In genomic region chrX:69262036-69262905, GRCh38 we compare ENCODE assay signal across 19 cellular contexts.
DNase-seq lines count a peak whose midpoint lies in the region; ATAC-seq and TF ChIP-seq lines count a peak whose summit lies in the region.
"Had no signal": no experiment of that assay in that cellular context is flagged by ENCODE, and none has a peak within 500 bp of the region (broad histone marks: within the 10 kb centered on the region; RNA-seq: fewer than 3 reads in every experiment).

No MANE protein-coding gene starts in this region.

- H2AFZ ChIP-seq in fibroblast of lung (ENCODE audit: low read length) (no peak overlapping the region), mesenchymal stem cell (ENCODE audit: low read depth, low read length) (no peak overlapping the region), MM.1S (ENCODE audit: low read length) (no peak overlapping the region)

- 67% methylated on average over 6 of the region's 11 CpGs for WGBS in mesenchymal stem cell

- no peak overlapping the region for H4K91ac ChIP-seq in mesenchymal stem cell (ENCODE audit: low read length)

- no peaks in the 10 kb centered on the region for H3K79me1 ChIP-seq in mesenchymal stem cell (replicated peaks; ENCODE audit: low read length, poor library complexity, severe bottlenecking)

- H3K4me2 ChIP-seq in fibroblast of lung (ENCODE audit: extremely low read depth, insufficient read depth, low read length) = no peak overlapping the region
- no peak overlapping the region for H3K4me2 ChIP-seq in mesenchymal stem cell (ENCODE audit: low read length, poor library complexity, severe bottlenecking)
- no peak overlapping the region for H3K4me2 ChIP-seq in MM.1S (ENCODE audit: low read depth, low read length)

- no peaks in the 10 kb centered on the region for H3K27me3 ChIP-seq in fibroblast of lung (ENCODE audit: control insufficient read depth, insufficient read depth, low read length)
- H3K27me3 ChIP-seq in mesenchymal stem cell (ENCODE audit: control insufficient read depth in 1 of 2, insufficient read depth in 1 of 2, low read length in 2 of 2) = peaks cover 17 to 71% of the 10 kb centered on the region in 2 experiments
- no peaks in the 10 kb centered on the region for H3K27me3 ChIP-seq in MM.1S (replicated peaks; ENCODE audit: insufficient read depth, low read length)

- peak; percentile 15 for DNase-seq in DMS79 (lab: John Stamatoyannopoulos, UW)
- DNase-seq in NCI-H226 = peak; percentile 57
- peak; percentile 45 to 67 for DNase-seq in fibroblast of lung (ENCODE audit: low read depth in 2 of 2)
- peak; percentile 23 for DNase-seq in mesenchymal stem cell
- no peak for DNase-seq in iPS-NIHi11 (ENCODE audit: low spot score)
- DNase-seq in activated gamma-delta T cell (lab: John Stamatoyannopoulos, UW) = no peak
- DNase-seq in MM.1S = no peak
- DNase-seq: activated B cell treated with CpG ODN at 0.5 μM for 24 hours; activated naive CD8-positive, alpha-beta T cell treated with anti-CD3 and anti-CD28 coated beads, Interleukin-2, amount 50 U/mL, for 24 hours; EL; HCEC 1CT; KBM-7; NCI-H1092 treated with DMSO at 0.1 percent for 48 hours; NCI-H2081 treated with DMSO at 0.1 percent for 48 hours; NCI-H524 treated with DMSO at 0.1 percent for 48 hours; SHP77 treated with DMSO at 0.1 percent for 48 hours; T-helper 17 cell had no signal

- H3K9me3 ChIP-seq in fibroblast of lung (ENCODE audit: control insufficient read depth, insufficient read depth, low read depth, low read length) (no peaks in the 10 kb centered on the region), mesenchymal stem cell (ENCODE audit: control insufficient read depth, low read length) (no peaks in the 10 kb centered on the region), MM.1S (replicated peaks; ENCODE audit: insufficient read depth, low read length) (no peaks in the 10 kb centered on the region)
- H3K9me3 ChIP-seq: esophagus muscularis mucosa had no signal

- no peak overlapping the region for H2BK120ac ChIP-seq in mesenchymal stem cell (ENCODE audit: low read depth, low read length)

- H4K20me1 ChIP-seq in fibroblast of lung (ENCODE audit: control insufficient read depth, extremely low read depth, insufficient read depth, low read length) (no peaks in the 10 kb centered on the region), MM.1S (ENCODE audit: insufficient read depth, low read length) (no peaks in the 10 kb centered on the region)

- H3K27ac ChIP-seq in fibroblast of lung (ENCODE audit: insufficient read depth, low read length) (no peak overlapping the region), mesenchymal stem cell (ENCODE audit: low read length, poor library complexity, severe bottlenecking) (no peak overlapping the region), MM.1S (ENCODE audit: low read length) (no peak overlapping the region)
- H3K27ac ChIP-seq: esophagus muscularis mucosa had no signal

- no peak overlapping the region for H4K8ac ChIP-seq in mesenchymal stem cell (ENCODE audit: low read length)

- H2BK12ac ChIP-seq in mesenchymal stem cell (ENCODE audit: low read length in 2 of 2) = no peak overlapping the region

- TF ChIP-seq CTCF in fibroblast of lung (conservative IDR thresholded peaks at IDR 0.05 in 1 of 2, IDR thresholded peaks at IDR 0.05 in 1 of 2; ENCODE audit: low read depth in 1 of 2, low read length in 2 of 2) (no peak), MM.1S (IDR thresholded peaks at IDR 0.05; ENCODE audit: low read length) (no peak)

- ATAC-seq in HG02884 (IDR thresholded peaks at IDR 0.05; ENCODE audit: unreplicated experiment) = no peak
- ATAC-seq: activated naive CD8-positive, alpha-beta T cell treated with anti-CD3 and anti-CD28 coated beads, Interleukin-2, amount 50 U/mL, for 24 hours; T-helper 17 cell had no signal

- H2BK5ac ChIP-seq in mesenchymal stem cell (ENCODE audit: low read depth, low read length, poor library complexity, severe bottlenecking) = no peak overlapping the region

- no peak overlapping the region for H3K23ac ChIP-seq in mesenchymal stem cell (ENCODE audit: low read length in 2 of 2)

- no peak overlapping the region for H3K4ac ChIP-seq in mesenchymal stem cell (ENCODE audit: low read depth in 1 of 2, low read length in 2 of 2)

- no peaks in the 10 kb centered on the region for H3K4me1 ChIP-seq in fibroblast of lung (ENCODE audit: control insufficient read depth, extremely low read depth, insufficient read depth, low read length)
- no peaks in the 10 kb centered on the region for H3K4me1 ChIP-seq in mesenchymal stem cell (ENCODE audit: control insufficient read depth, insufficient read depth, low read depth, low read length)
- H3K4me1 ChIP-seq in MM.1S (ENCODE audit: low read length) = no peaks in the 10 kb centered on the region

- H3K79me2 ChIP-seq in fibroblast of lung (ENCODE audit: control insufficient read depth, insufficient read depth, low read length) (no peaks in the 10 kb centered on the region), MM.1S (ENCODE audit: low read length) (no peaks in the 10 kb centered on the region)

- no peak overlapping the region for H3K4me3 ChIP-seq in fibroblast of lung (replicated peaks in 1 of 4; ENCODE audit: control extremely low read depth in 1 of 4, insufficient read depth in 1 of 4, low read depth in 3 of 4, low read length in 4 of 4)
- H3K4me3 ChIP-seq in mesenchymal stem cell (ENCODE audit: insufficient read depth in 1 of 2, low read depth in 1 of 2, low read length in 2 of 2) = no peak overlapping the region
- no peak overlapping the region for H3K4me3 ChIP-seq in MM.1S (ENCODE audit: low read length)
- H3K4me3 ChIP-seq: esophagus muscularis mucosa had no signal

- H3K9ac ChIP-seq in fibroblast of lung (ENCODE audit: insufficient read depth, low read length) (no peak overlapping the region), mesenchymal stem cell (ENCODE audit: low read length) (no peak overlapping the region), MM.1S (ENCODE audit: low read length) (no peak overlapping the region)

- H3K18ac ChIP-seq in mesenchymal stem cell (ENCODE audit: low read depth in 1 of 2, low read length in 2 of 2) = no peak overlapping the region

- no peaks in the 10 kb centered on the region for H3K9me2 ChIP-seq in MM.1S (replicated peaks; ENCODE audit: insufficient read depth, low read length)

- H3K36me3 ChIP-seq in fibroblast of lung (ENCODE audit: control insufficient read depth, insufficient read depth, low read length) = no peaks in the 10 kb centered on the region
- no peaks in the 10 kb centered on the region for H3K36me3 ChIP-seq in mesenchymal stem cell (ENCODE audit: control insufficient read depth in 1 of 2, insufficient read depth in 2 of 2, low read depth in 1 of 2, low read length in 2 of 2)
- H3K36me3 ChIP-seq in MM.1S (replicated peaks; ENCODE audit: insufficient read depth, low read length) = no peaks in the 10 kb centered on the region
- H3K36me3 ChIP-seq: esophagus muscularis mucosa had no signal

- no peak overlapping the region for H3K14ac ChIP-seq in mesenchymal stem cell (ENCODE audit: low read length in 2 of 2)

- no peak overlapping the region for H2BK15ac ChIP-seq in mesenchymal stem cell (ENCODE audit: low read depth, poor library complexity, severe bottlenecking)

- no peak overlapping the region for H2AK5ac ChIP-seq in mesenchymal stem cell (ENCODE audit: low read length, severe bottlenecking)

- no peaks in the 10 kb centered on the region for H3F3A ChIP-seq in MM.1S (ENCODE audit: insufficient read depth, low read length)

Comparison
In these comparisons a context has a peak if more than half of its experiments do, and no peak if none do; other contexts are left out.
1. DNase-seq: peak in DMS79 (single experiment), NCI-H226 (single experiment), fibroblast of lung (2 of 2) and mesenchymal stem cell (single experiment); none in iPS-NIHi11 (single experiment), activated gamma-delta T cell (single experiment) and MM.1S (single experiment).